ENCODE assay signal across 9 cellular contexts in genomic region chr14:44944107-44944506, GRCh38.
"Had no signal": no experiment of that assay in that cellular context is flagged by ENCODE, and none has a peak within 500 bp of the region (broad histone marks: within the 10 kb centered on the region; RNA-seq: fewer than 3 reads in every experiment).

No MANE protein-coding gene starts in this region.

- H3K4me1 Mint-ChIP-seq: GM23338, H9 had no signal

- H3K27ac ChIP-seq: HL-60 had no signal

- H3K27ac Mint-ChIP-seq: GM23338, H9, IgD-negative memory B cell had no signal

- DNase-seq: H9, HCEC 1CT, KG1 had no signal

- H3K4me3 Mint-ChIP-seq: GM23338, H9, IgD-negative memory B cell had no signal

- ATAC-seq: GM23338, HepG2 had no signal

- H3K4me3 ChIP-seq: GM23338 had no signal

- FAIRE-seq: H1, H54, HepG2 had no signal

- H3K4me2 ChIP-seq: GM23338 had no signal

- H2AFZ ChIP-seq: GM23338 had no signal
